8 cellular contexts compared by ENCODE assay signal in genomic region chr17:75181110-75181509, GRCh38. TPM values are rescaled to one million over a fixed set of nuclear protein-coding genes. Genes with fewer than 3 reads are reported as not detected.
DNase-seq lines count a peak whose midpoint lies in the region; ATAC-seq, FAIRE-seq and TF ChIP-seq lines count a peak whose summit lies in the region.

No MANE protein-coding gene starts in this region.

- peaks cover 2% of the 10 kb centered on the region for H3K36me3 ChIP-seq in Caco-2 (ENCODE audit: control insufficient read depth, insufficient read depth, low read length)
- H3K36me3 ChIP-seq in PC-3 (ENCODE audit: low read depth, low read length), result peaks cover 40% of the 10 kb centered on the region
- H3K36me3 ChIP-seq in pancreas, result peaks cover 0 to 15% (median 0%) of the 10 kb centered on the region in 3 donors

- H3F3A ChIP-seq in PC-3 (ENCODE audit: low read length, unreplicated experiment), result no peaks in the 10 kb centered on the region

- DNase-seq in Caco-2 (no peak), PC-3 (no peak), erythroblast (lab: John Stamatoyannopoulos, UW) (peak; percentile 43 to 54), pancreas (no peak), germinal center (ENCODE audit: low spot score) (no peak), D721Med (ENCODE audit: insufficient read length, low spot score) (no peak)

- TF ChIP-seq POLR2A in erythroblast (IDR thresholded peaks at IDR 0.05; ENCODE audit: low read length), result no peak

- POLR2A ChIA-PET in Caco-2 (lab: Charles Lee), result interaction anchor here (0.5 kb wide), 1 partner anchor 125 kb away, joined by 5 read pairs; no protein-coding TSS in a partner anchor
- POLR2A ChIA-PET in PC-3 (lab: Charles Lee; ENCODE audit: unreplicated experiment), result no interaction called here

- peak overlapping the region; percentile 88 for H3K4me3 Mint-ChIP-seq in Caco-2 (ENCODE audit: unreplicated experiment)

- peaks cover 17% of the 10 kb centered on the region for H3K4me1 Mint-ChIP-seq in Caco-2 (ENCODE audit: low read depth, unreplicated experiment)

- peaks cover 76% of the 10 kb centered on the region for H3K36me3 Mint-ChIP-seq in Caco-2 (ENCODE audit: insufficient read depth, unreplicated experiment)

- H3K9me3 ChIP-seq in Caco-2 (no peaks in the 10 kb centered on the region), PC-3 (ENCODE audit: low read length) (no peaks in the 10 kb centered on the region), pancreas (no peaks in the 10 kb centered on the region)

- H3K4me1 ChIP-seq in Caco-2, result peaks cover 18% of the 10 kb centered on the region
- peaks cover 25% of the 10 kb centered on the region for H3K4me1 ChIP-seq in PC-3 (ENCODE audit: insufficient read depth, low read length)
- peaks cover 0 to 13% (median 4%) of the 10 kb centered on the region in 3 donors for H3K4me1 ChIP-seq in pancreas

- no peak for ATAC-seq in PC-3
- ATAC-seq in pancreas, result no peak
- no peak for ATAC-seq in HG02610 (IDR thresholded peaks at IDR 0.05; ENCODE audit: unreplicated experiment)
- ATAC-seq in HG02973 (IDR thresholded peaks at IDR 0.05; ENCODE audit: unreplicated experiment), result no peak

- intact Hi-C loops in Caco-2 (cut with micrococcal nuclease; ENCODE audit: unreplicated experiment), result no loop called here
- intact Hi-C loops in PC-3 (cut with micrococcal nuclease), result no loop called here
- intact Hi-C loops in pancreas (cut with DNase I), result loop anchor here in 1 of 3 donors (10.0 kb wide), 1 partner anchor 66 kb away; no protein-coding TSS in a partner anchor

- H3K9ac ChIP-seq in PC-3 (ENCODE audit: low read length), result peak overlapping the region; percentile 96

- CTCF ChIA-PET in Caco-2 (lab: Charles Lee) (interaction anchor here (1.5 kb wide), 1 partner anchor 9 kb away, joined by 3 read pairs; no protein-coding TSS in a partner anchor), PC-3 (lab: Charles Lee) (interaction anchor here (1.3 kb wide), 1 partner anchor 20 kb away, joined by 4 read pairs; no protein-coding TSS in a partner anchor)

- peak overlapping the region; percentile 83 for H3K4me2 ChIP-seq in PC-3 (ENCODE audit: low read length)

- H3K27me3 ChIP-seq in Caco-2 (replicated peaks; ENCODE audit: control insufficient read depth, insufficient read depth, low read length), result no peaks in the 10 kb centered on the region
- H3K27me3 ChIP-seq in PC-3 (ENCODE audit: low read length), result no peaks in the 10 kb centered on the region
- no peaks in the 10 kb centered on the region for H3K27me3 ChIP-seq in pancreas

- H3K79me2 ChIP-seq in PC-3 (ENCODE audit: low read length), result peaks cover 73% of the 10 kb centered on the region

- H4K20me1 ChIP-seq in PC-3 (ENCODE audit: low read length), result peaks cover 43% of the 10 kb centered on the region

- FAIRE-seq in pancreas (lab: Jason Lieb, UNC), result no peak
- no peak for FAIRE-seq in D721Med (lab: Jason Lieb, UNC)

- no peak overlapping the region for H3K27ac ChIP-seq in PC-3 (ENCODE audit: low read length)
- H3K27ac ChIP-seq in pancreas, result no peak overlapping the region

- H3K4me3 ChIP-seq in Caco-2 (ENCODE audit: low read depth, low read length), result peak overlapping the region; percentile 94
- peak overlapping the region; percentile 97 for H3K4me3 ChIP-seq in PC-3 (ENCODE audit: low read length)
- H3K4me3 ChIP-seq in pancreas, result peak overlapping the region; percentile 87 to 97 (median 92)

- peak overlapping the region; percentile 99 for H3K27ac Mint-ChIP-seq in Caco-2 (ENCODE audit: unreplicated experiment)

- no peak overlapping the region for H2AFZ ChIP-seq in PC-3 (ENCODE audit: low read length)

- TF ChIP-seq CTCF in Caco-2 (IDR thresholded peaks at IDR 0.05; ENCODE audit: insufficient read depth in 1 of 2, low read depth in 1 of 2, low read length in 1 of 2, severe bottlenecking in 1 of 2, unreplicated experiment in 1 of 2), result no peak
- TF ChIP-seq CTCF in PC-3 (conservative IDR thresholded peaks at IDR 0.05; ENCODE audit: low read depth, low read length), result no peak
- TF ChIP-seq CTCF in pancreas (IDR thresholded peaks at IDR 0.05), result no peak
- no peak for TF ChIP-seq CTCF in D721Med (IDR thresholded peaks at IDR 0.05; ENCODE audit: insufficient read depth, missing control alignments)

- H3K9me2 ChIP-seq in PC-3 (replicated peaks; ENCODE audit: low read length), result no peaks in the 10 kb centered on the region

- H3K9me3 Mint-ChIP-seq in Caco-2 (ENCODE audit: unreplicated experiment), result no peaks in the 10 kb centered on the region

- no TSS peak for BruUV-seq in Caco-2 (replicated peaks; lab: Mats Ljungman, UMichigan)
- BruUV-seq in PC-3 (replicated peaks; lab: Mats Ljungman, UMichigan), result no TSS peak

- 4 to 10% methylated on average over 8 of the region's 8 CpGs for WGBS in pancreas, 2 donors

- H3K27me3 Mint-ChIP-seq in Caco-2 (ENCODE audit: insufficient read depth, unreplicated experiment), result no peaks in the 10 kb centered on the region

RNA-seq across cellular contexts. Expression of gene SUMO2, which starts 1.6 kb away (rescaled TPM):
- total RNA-seq in Caco-2 (2022) (675 and 693 TPM in 2 replicates), PC-3 (2014; rRNA removed) (244 and 282 TPM in 2 replicates), pancreas (100 to 1,000 TPM; 102 to 178 (median 141) TPM)
- 10 to 100 TPM; 38.1 to 62.6 TPM for polyA plus RNA-seq in pancreas

RNA-seq across cellular contexts. Expression of gene NUP85, which starts 24.4 kb away (rescaled TPM):
- total RNA-seq in Caco-2 (2022) (119 and 142 TPM in 2 replicates), PC-3 (2014; rRNA removed) (91.5 and 95.6 TPM in 2 replicates), pancreas (10 to 100 TPM; 21.0 to 33.1 (median 23.0) TPM)
- 100 to 1,000 TPM in 1 of 2 donors, 10 to 100 TPM in 1; 45.7 to 105 TPM for polyA plus RNA-seq in pancreas

RNA-seq across cellular contexts. Expression of gene JPT1, which starts 26.8 kb away (rescaled TPM):
- total RNA-seq in Caco-2 (2022) (210 and 244 TPM in 2 replicates), PC-3 (2014; rRNA removed) (674 and 705 TPM in 2 replicates), pancreas (10 to 100 TPM in 3 of 6 donors, 1 to 10 TPM in 3; 7.5 to 32.9 (median 11.9) TPM)
- 10 to 100 TPM; 21.8 to 33.1 TPM for polyA plus RNA-seq in pancreas

RNA-seq across cellular contexts. Expression of gene NT5C, which starts 49.6 kb away (rescaled TPM):
- 59.3 and 68.4 TPM in 2 replicates for total RNA-seq in Caco-2 (2022)
- total RNA-seq in PC-3 (2014; rRNA removed), result 116 and 131 TPM in 2 replicates
- total RNA-seq in pancreas, result 10 to 100 TPM; 14.4 to 32.3 (median 18.7) TPM
- 10 to 100 TPM; 62.5 to 76.3 TPM for polyA plus RNA-seq in pancreas

Comparison
In these comparisons a context has a peak if more than half of its experiments do, and no peak if none do; other contexts are left out.
1. DNase-seq: peak in erythroblast (2 of 2); none in Caco-2 (0 of 2), PC-3 (single experiment), pancreas (0 of 6), germinal center (single experiment) and D721Med (single experiment).
2. Peak in every context shown above with its lines, with median percentiles within 50 percentile points of each other: H3K4me3 ChIP-seq.